Comparison of ENCODE assay signal across 14 cellular contexts in the genomic region with DNA sequence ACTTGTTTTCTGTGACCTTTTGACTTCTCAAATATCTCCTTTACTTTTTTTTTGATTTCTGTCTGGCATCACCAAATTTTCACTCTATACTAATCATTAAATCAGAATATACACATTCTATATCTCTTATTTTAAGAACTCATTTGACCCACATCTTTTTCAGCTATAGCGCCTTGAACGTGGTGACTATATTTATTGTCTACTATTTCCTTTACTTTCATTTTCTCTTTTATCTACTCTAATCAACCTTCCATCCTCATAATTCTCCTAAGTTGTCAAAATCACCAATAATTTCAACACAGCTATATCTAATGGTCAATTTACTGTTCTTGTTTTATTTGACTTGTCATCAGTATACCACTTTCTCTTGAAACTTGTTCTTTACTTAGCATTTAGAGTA.
A peak's percentile ranks its signal among the peaks of the same experiment; 100 is the strongest.
DNase-seq lines count a peak whose midpoint lies in the region; ATAC-seq, FAIRE-seq and TF ChIP-seq lines count a peak whose summit lies in the region.
"Had no signal": no experiment of that assay in that cellular context is flagged by ENCODE, and none has a peak within 500 bp of the region (broad histone marks: within the 10 kb centered on the region; RNA-seq: fewer than 3 reads in every experiment).

No MANE protein-coding gene starts in this region.

- H3K4me3 Mint-ChIP-seq in MCF 10A (ENCODE audit: unreplicated experiment): no peak overlapping the region
- H3K4me3 Mint-ChIP-seq in T-helper 17 cell: peak overlapping the region; percentile 31
- peak overlapping the region; percentile 63 to 83 for H3K4me3 Mint-ChIP-seq in effector memory CD8-positive, alpha-beta T cell

- BruUV-seq in mammary epithelial cell (replicated peaks; lab: Mats Ljungman, UMichigan) (no TSS peak), MCF 10A (replicated peaks; lab: Mats Ljungman, UMichigan) (no TSS peak)

- H3K4me1 Mint-ChIP-seq in MCF 10A (ENCODE audit: insufficient read depth, unreplicated experiment) (no peaks in the 10 kb centered on the region), T-helper 17 cell (peaks cover 21% of the 10 kb centered on the region)
- peaks cover 24 to 38% of the 10 kb centered on the region in 2 donors for H3K4me1 Mint-ChIP-seq in effector memory CD8-positive, alpha-beta T cell (ENCODE audit: low read depth in 2 of 2)

- no peak overlapping the region for H3K4me2 ChIP-seq in mammary epithelial cell (ENCODE audit: insufficient read depth, low read depth, low read length)

- TF ChIP-seq POLR2A in prostate gland (IDR thresholded peaks at IDR 0.05): no peak

- H2AFZ ChIP-seq in mammary epithelial cell (ENCODE audit: low read depth, low read length): peak overlapping the region; percentile 22

- H3K9me3 ChIP-seq in mammary epithelial cell (replicated peaks; ENCODE audit: insufficient read depth, low read length) (no peaks in the 10 kb centered on the region), T-helper 17 cell (ENCODE audit: control insufficient read depth, low read length, poor library complexity, severe bottlenecking) (no peaks in the 10 kb centered on the region), prostate gland (no peaks in the 10 kb centered on the region)
- H3K9me3 ChIP-seq: thoracic aorta had no signal

- ATAC-seq in T-helper 17 cell: no peak
- ATAC-seq in effector memory CD8-positive, alpha-beta T cell (replicated peaks): peak; percentile 61
- ATAC-seq: HCT116 had no signal

- TF ChIP-seq CTCF in mammary epithelial cell (conservative IDR thresholded peaks at IDR 0.05 in 1 of 2, IDR thresholded peaks at IDR 0.05 in 1 of 2; ENCODE audit: extremely low read depth in 1 of 2, insufficient read depth in 1 of 2, low read depth in 1 of 2, low read length in 2 of 2): no peak
- TF ChIP-seq CTCF in MCF 10A (IDR thresholded peaks at IDR 0.05; ENCODE audit: unreplicated experiment): no peak
- TF ChIP-seq CTCF in coronary artery (IDR thresholded peaks at IDR 0.05): no peak
- TF ChIP-seq CTCF in prostate gland (IDR thresholded peaks at IDR 0.05): no peak
- no peak for TF ChIP-seq CTCF in RWPE1 (conservative IDR thresholded peaks at IDR 0.05; ENCODE audit: low read depth)

- CTCF ChIA-PET in mammary epithelial cell (lab: Charles Lee; ENCODE audit: low non-redundant PET) (no interaction called here), MCF 10A (lab: Yijun Ruan, JAX) (no interaction called here), RWPE1 (lab: Yijun Ruan, JAX) (no interaction called here)

- H3K27me3 Mint-ChIP-seq in MCF 10A (ENCODE audit: insufficient read depth, unreplicated experiment): no peaks in the 10 kb centered on the region
- no peaks in the 10 kb centered on the region for H3K27me3 Mint-ChIP-seq in T-helper 17 cell
- H3K27me3 Mint-ChIP-seq in effector memory CD8-positive, alpha-beta T cell: no peaks in the 10 kb centered on the region

- no peak overlapping the region for H3K9ac ChIP-seq in mammary epithelial cell (ENCODE audit: insufficient read depth, low read length)

- dilution Hi-C loops in mammary epithelial cell (cut with HindIII; ENCODE audit: low sequenced_read_pairs): no loop called here

- peak; percentile 48 for FAIRE-seq in urothelium cell line (lab: Jason Lieb, UNC)

- in situ Hi-C loops in mammary epithelial cell (cut with MboI; ENCODE audit: low sequenced_read_pairs in 2 of 2): no loop called here

- POLR2A ChIA-PET in MCF 10A (lab: Yijun Ruan, JAX) (interaction anchor here (0.8 to 1.6 kb wide), 2 partner anchors 10 to 1090 kb away, joined by 3 to 5 read pairs; no protein-coding TSS in a partner anchor), RWPE1 (lab: Yijun Ruan, JAX; ENCODE audit: low non-redundant PET) (no interaction called here)

- intact Hi-C loops in mammary epithelial cell (cut with micrococcal nuclease): no loop called here
- intact Hi-C loops in MCF 10A (cut with micrococcal nuclease): no loop called here
- intact Hi-C loops in prostate gland (cut with DNase I): no loop called here

- no peaks in the 10 kb centered on the region for H3K27me3 ChIP-seq in mammary epithelial cell (ENCODE audit: insufficient read depth, low read length)
- H3K27me3 ChIP-seq in prostate gland (replicated peaks; ENCODE audit: insufficient read depth): no peaks in the 10 kb centered on the region

- peaks cover 30% of the 10 kb centered on the region for H3K9me3 Mint-ChIP-seq in MCF 10A (ENCODE audit: unreplicated experiment)
- H3K9me3 Mint-ChIP-seq in effector memory CD8-positive, alpha-beta T cell: peaks cover 7 to 10% of the 10 kb centered on the region in 2 donors

- H3K79me2 ChIP-seq in mammary epithelial cell (ENCODE audit: insufficient read depth, low read length): no peaks in the 10 kb centered on the region

- WGBS in mammary epithelial cell (ENCODE audit: low coverage, missing lambda C conversion rate): 71% methylated on average over 2 of the region's 2 CpGs
- 84% methylated on average over 2 of the region's 2 CpGs for WGBS in prostate gland

- no peak overlapping the region for H3K27ac ChIP-seq in mammary epithelial cell (ENCODE audit: insufficient read depth, low read depth, low read length)
- no peak overlapping the region for H3K27ac ChIP-seq in coronary artery
- no peak overlapping the region for H3K27ac ChIP-seq in prostate gland
- no peak overlapping the region for H3K27ac ChIP-seq in RWPE1
- H3K27ac ChIP-seq: thoracic aorta had no signal

- H3K27ac Mint-ChIP-seq in MCF 10A (ENCODE audit: low read depth, unreplicated experiment) (no peak overlapping the region), T-helper 17 cell (peak overlapping the region; percentile 0)
- peak overlapping the region; percentile 65 to 92 for H3K27ac Mint-ChIP-seq in effector memory CD8-positive, alpha-beta T cell

- H3K4me1 ChIP-seq in mammary epithelial cell (ENCODE audit: insufficient read depth, low read length) (no peaks in the 10 kb centered on the region), prostate gland (replicated peaks) (no peaks in the 10 kb centered on the region)

- H3K4me3 ChIP-seq in mammary epithelial cell (replicated peaks in 1 of 3; ENCODE audit: insufficient read depth in 1 of 3, low read depth in 2 of 3, low read length in 3 of 3) (no peak overlapping the region), coronary artery (no peak overlapping the region), prostate gland (no peak overlapping the region)
- H3K4me3 ChIP-seq: thoracic aorta had no signal

- H3K36me3 Mint-ChIP-seq in MCF 10A (ENCODE audit: insufficient read depth, unreplicated experiment) (no peaks in the 10 kb centered on the region), T-helper 17 cell (ENCODE audit: low read depth) (no peaks in the 10 kb centered on the region)
- H3K36me3 Mint-ChIP-seq in effector memory CD8-positive, alpha-beta T cell (ENCODE audit: insufficient read depth): no peaks in the 10 kb centered on the region

- H4K20me1 ChIP-seq in mammary epithelial cell (ENCODE audit: insufficient read depth, low read length): no peaks in the 10 kb centered on the region

- H3K36me3 ChIP-seq in mammary epithelial cell (ENCODE audit: insufficient read depth, low read length) (no peaks in the 10 kb centered on the region), prostate gland (no peaks in the 10 kb centered on the region)
- H3K36me3 ChIP-seq: thoracic aorta had no signal

- no peak for DNase-seq in mammary epithelial cell
- no peak for DNase-seq in MCF 10A (ENCODE audit: unreplicated experiment)
- DNase-seq in T-helper 17 cell: no peak
- no peak for DNase-seq in effector memory CD8-positive, alpha-beta T cell
- no peak for DNase-seq in urothelium cell line (ENCODE audit: low spot score)
- no peak for DNase-seq in coronary artery (ENCODE audit: low spot score)
- no peak for DNase-seq in prostate gland (ENCODE audit: low spot score)
- DNase-seq in RWPE1 (ENCODE audit: low spot score): no peak
- DNase-seq: effector memory CD4-positive, alpha-beta T cell; NCI-H1105; NCI-H2081; retina had no signal
